In the genomic region with DNA sequence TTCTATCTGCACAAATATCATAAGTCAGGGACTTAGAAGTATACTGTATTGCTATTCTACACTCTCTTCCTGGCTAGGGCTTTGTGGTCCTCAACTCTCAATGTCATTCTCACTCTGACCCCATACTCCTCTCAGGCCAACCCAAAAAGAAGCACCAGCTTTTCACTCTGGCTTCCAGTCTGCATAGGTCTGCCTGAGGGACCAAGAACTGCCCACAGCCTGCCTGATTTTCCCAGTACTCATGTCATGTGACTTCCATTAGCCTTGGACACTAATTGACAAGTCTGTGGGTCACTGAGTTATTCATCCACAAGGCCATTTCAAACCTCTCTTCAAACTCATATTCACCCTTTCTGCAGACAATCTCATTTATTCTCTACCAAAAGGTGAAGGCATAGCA, we compare ENCODE assay signal across 17 cellular contexts. TPM values are rescaled to one million over a fixed set of nuclear protein-coding genes. Genes with fewer than 3 reads are reported as not detected.
DNase-seq lines count a peak whose midpoint lies in the region; ATAC-seq, FAIRE-seq and TF ChIP-seq lines count a peak whose summit lies in the region.
"Had no signal": no experiment of that assay in that cellular context is flagged by ENCODE, and none has a peak within 500 bp of the region (broad histone marks: within the 10 kb centered on the region; RNA-seq: fewer than 3 reads in every experiment).

No MANE protein-coding gene starts in this region.

- peak; percentile 64 for FAIRE-seq in GM12891 (lab: Jason Lieb, UNC)
- FAIRE-seq: astrocyte, endometrium, G401.6 had no signal

- no peak for TF ChIP-seq POLR2A in GM12891 (IDR thresholded peaks at IDR 0.05; ENCODE audit: low read depth, low read length)

- DNase-seq in activated CD4-positive, alpha-beta T cell treated with anti-CD3 and anti-CD28 coated beads, Interleukin-2, amount 10 ng/mL, durations not matched to agents 7 days and 5 days = no peak
- no peak for DNase-seq in activated CD4-positive, alpha-beta T cell treated with anti-CD3 and anti-CD28 coated beads, Interleukin-2, amount 10 ng/mL, durations not matched to agents 24 days and 14 days
- DNase-seq in GM12891 (ENCODE audit: insufficient read length, low spot score) = no peak
- no peak for DNase-seq in activated naive CD8-positive, alpha-beta T cell treated with anti-CD3 and anti-CD28 coated beads, Interleukin-2, amount 10 ng/mL, durations not matched to agents 7 days and 5 days
- DNase-seq in left kidney (ENCODE audit: low read depth, low spot score) = peak; percentile 7
- DNase-seq in foreskin melanocyte = no peak
- DNase-seq: DMS 273 treated with DMSO at 0.1 percent for 48 hours, GOT3, heart right ventricle, mesenchymal stem cell, NCI-H1436, NCI-H524 treated with DMSO at 0.1 percent for 48 hours had no signal

- CTCF ChIA-PET in activated CD4-positive, alpha-beta T cell treated with anti-CD3 and anti-CD28 coated beads, Interleukin-2, amount 10 ng/mL, durations not matched to agents 7 days and 5 days (lab: Charles Lee) = interaction anchor here (0.9 kb wide), 1 partner anchor 16 kb away, joined by 3 read pairs; no protein-coding TSS in a partner anchor

- H3K36me3 Mint-ChIP-seq in activated CD4-positive, alpha-beta T cell treated with anti-CD3 and anti-CD28 coated beads, Interleukin-2, amount 10 ng/mL, durations not matched to agents 7 days and 5 days (ENCODE audit: low read depth) = peaks cover 66% of the 10 kb centered on the region
- H3K36me3 Mint-ChIP-seq in activated CD4-positive, alpha-beta T cell treated with anti-CD3 and anti-CD28 coated beads, Interleukin-2, amount 10 ng/mL, durations not matched to agents 24 days and 14 days (ENCODE audit: low read depth) = peaks cover 77% of the 10 kb centered on the region
- peaks cover 35% of the 10 kb centered on the region for H3K36me3 Mint-ChIP-seq in activated naive CD8-positive, alpha-beta T cell treated with anti-CD3 and anti-CD28 coated beads, Interleukin-2, amount 10 ng/mL, durations not matched to agents 7 days and 5 days

- no peaks in the 10 kb centered on the region for H3K9me3 Mint-ChIP-seq in activated CD4-positive, alpha-beta T cell treated with anti-CD3 and anti-CD28 coated beads, Interleukin-2, amount 10 ng/mL, durations not matched to agents 7 days and 5 days
- H3K9me3 Mint-ChIP-seq in activated CD4-positive, alpha-beta T cell treated with anti-CD3 and anti-CD28 coated beads, Interleukin-2, amount 10 ng/mL, durations not matched to agents 24 days and 14 days = no peaks in the 10 kb centered on the region
- H3K9me3 Mint-ChIP-seq in activated naive CD8-positive, alpha-beta T cell treated with anti-CD3 and anti-CD28 coated beads, Interleukin-2, amount 10 ng/mL, durations not matched to agents 7 days and 5 days = no peaks in the 10 kb centered on the region

- peaks cover 3% of the 10 kb centered on the region for H3K4me1 Mint-ChIP-seq in activated CD4-positive, alpha-beta T cell treated with anti-CD3 and anti-CD28 coated beads, Interleukin-2, amount 10 ng/mL, durations not matched to agents 7 days and 5 days
- H3K4me1 Mint-ChIP-seq in activated CD4-positive, alpha-beta T cell treated with anti-CD3 and anti-CD28 coated beads, Interleukin-2, amount 10 ng/mL, durations not matched to agents 24 days and 14 days = peaks cover 4% of the 10 kb centered on the region
- H3K4me1 Mint-ChIP-seq in activated naive CD8-positive, alpha-beta T cell treated with anti-CD3 and anti-CD28 coated beads, Interleukin-2, amount 10 ng/mL, durations not matched to agents 7 days and 5 days = peaks cover 5% of the 10 kb centered on the region

- POLR2A ChIA-PET in activated CD4-positive, alpha-beta T cell treated with anti-CD3 and anti-CD28 coated beads, Interleukin-2, amount 10 ng/mL, durations not matched to agents 7 days and 5 days (lab: Charles Lee) = no interaction called here
- POLR2A ChIA-PET in activated naive CD8-positive, alpha-beta T cell treated with anti-CD3 and anti-CD28 coated beads, Interleukin-2, amount 10 ng/mL, durations not matched to agents 7 days and 5 days (lab: Charles Lee) = no interaction called here

- intact Hi-C loops in activated CD4-positive, alpha-beta T cell treated with anti-CD3 and anti-CD28 coated beads, Interleukin-2, amount 10 ng/mL, durations not matched to agents 24 days and 14 days (cut with micrococcal nuclease) = no loop called here

- no peak for ATAC-seq in activated naive CD8-positive, alpha-beta T cell treated with anti-CD3 and anti-CD28 coated beads, Interleukin-2, amount 10 ng/mL, durations not matched to agents 7 days and 5 days (ENCODE audit: low read depth)
- ATAC-seq in HG03457 (IDR thresholded peaks at IDR 0.05; ENCODE audit: unreplicated experiment) = no peak
- no peak for ATAC-seq in HG03175 (IDR thresholded peaks at IDR 0.05; ENCODE audit: unreplicated experiment)

- peak overlapping the region; percentile 3 for H3K27ac Mint-ChIP-seq in activated CD4-positive, alpha-beta T cell treated with anti-CD3 and anti-CD28 coated beads, Interleukin-2, amount 10 ng/mL, durations not matched to agents 7 days and 5 days
- no peak overlapping the region for H3K27ac Mint-ChIP-seq in activated CD4-positive, alpha-beta T cell treated with anti-CD3 and anti-CD28 coated beads, Interleukin-2, amount 10 ng/mL, durations not matched to agents 24 days and 14 days
- H3K27ac Mint-ChIP-seq in activated naive CD8-positive, alpha-beta T cell treated with anti-CD3 and anti-CD28 coated beads, Interleukin-2, amount 10 ng/mL, durations not matched to agents 7 days and 5 days = peak overlapping the region; percentile 35

- no peaks in the 10 kb centered on the region for H3K27me3 Mint-ChIP-seq in activated CD4-positive, alpha-beta T cell treated with anti-CD3 and anti-CD28 coated beads, Interleukin-2, amount 10 ng/mL, durations not matched to agents 7 days and 5 days
- no peaks in the 10 kb centered on the region for H3K27me3 Mint-ChIP-seq in activated CD4-positive, alpha-beta T cell treated with anti-CD3 and anti-CD28 coated beads, Interleukin-2, amount 10 ng/mL, durations not matched to agents 24 days and 14 days
- no peaks in the 10 kb centered on the region for H3K27me3 Mint-ChIP-seq in activated naive CD8-positive, alpha-beta T cell treated with anti-CD3 and anti-CD28 coated beads, Interleukin-2, amount 10 ng/mL, durations not matched to agents 7 days and 5 days

- H3K4me3 Mint-ChIP-seq in activated CD4-positive, alpha-beta T cell treated with anti-CD3 and anti-CD28 coated beads, Interleukin-2, amount 10 ng/mL, durations not matched to agents 7 days and 5 days = no peak overlapping the region
- H3K4me3 Mint-ChIP-seq in activated CD4-positive, alpha-beta T cell treated with anti-CD3 and anti-CD28 coated beads, Interleukin-2, amount 10 ng/mL, durations not matched to agents 24 days and 14 days = no peak overlapping the region
- no peak overlapping the region for H3K4me3 Mint-ChIP-seq in activated naive CD8-positive, alpha-beta T cell treated with anti-CD3 and anti-CD28 coated beads, Interleukin-2, amount 10 ng/mL, durations not matched to agents 7 days and 5 days

TF ChIP-seq in GM12891, 5 proteins besides CTCF, POLR2A, EP300 and RAD21:
- no peak for TF ChIP-seq TAF1 (IDR thresholded peaks at IDR 0.05; ENCODE audit: low read depth, low read length)
- no peak for TF ChIP-seq SPI1 (IDR thresholded peaks at IDR 0.05; ENCODE audit: low read depth, low read length)
- no peak for TF ChIP-seq PAX5 (IDR thresholded peaks at IDR 0.05; ENCODE audit: insufficient read depth, low read length, severe bottlenecking)
- no peak for TF ChIP-seq POLR2AphosphoS5 (IDR thresholded peaks at IDR 0.05; ENCODE audit: low read depth, low read length)
- TF ChIP-seq POU2F2 (IDR thresholded peaks at IDR 0.05; ENCODE audit: low read depth, low read length) = no peak

RNA-seq across cellular contexts. Expression of a gene that starts 19.8 kb away (rescaled TPM):
- total RNA-seq in activated CD4-positive, alpha-beta T cell treated with anti-CD3 and anti-CD28 coated beads, Interleukin-2, amount 10 ng/mL, durations not matched to agents 7 days and 5 days = 10 to 100 TPM; 59.5 to 60.7 TPM
- total RNA-seq in activated CD4-positive, alpha-beta T cell treated with anti-CD3 and anti-CD28 coated beads, Interleukin-2, amount 10 ng/mL, durations not matched to agents 24 days and 14 days = 73.1 and 75.9 TPM in 2 replicates
- polyA plus RNA-seq in GM12891 (2012; ENCODE audit: low read depth, missing spikeins) = 95.8 TPM
- total RNA-seq in activated naive CD8-positive, alpha-beta T cell treated with anti-CD3 and anti-CD28 coated beads, Interleukin-2, amount 10 ng/mL, durations not matched to agents 7 days and 5 days = 10 to 100 TPM; 57.0 to 62.2 TPM

RNA-seq across cellular contexts. Expression of a gene that starts 27.6 kb away (rescaled TPM):
- 10 to 100 TPM; 31.4 to 32.1 TPM for total RNA-seq in activated CD4-positive, alpha-beta T cell treated with anti-CD3 and anti-CD28 coated beads, Interleukin-2, amount 10 ng/mL, durations not matched to agents 7 days and 5 days
- total RNA-seq in activated CD4-positive, alpha-beta T cell treated with anti-CD3 and anti-CD28 coated beads, Interleukin-2, amount 10 ng/mL, durations not matched to agents 24 days and 14 days = 67.1 and 68.7 TPM in 2 replicates
- 27.8 TPM for polyA plus RNA-seq in GM12891 (2012; ENCODE audit: low read depth, missing spikeins)
- total RNA-seq in activated naive CD8-positive, alpha-beta T cell treated with anti-CD3 and anti-CD28 coated beads, Interleukin-2, amount 10 ng/mL, durations not matched to agents 7 days and 5 days = 10 to 100 TPM; 26.4 to 27.7 TPM

RNA-seq across cellular contexts. Expression of a gene that starts 30.4 kb away (rescaled TPM):
- total RNA-seq in activated CD4-positive, alpha-beta T cell treated with anti-CD3 and anti-CD28 coated beads, Interleukin-2, amount 10 ng/mL, durations not matched to agents 7 days and 5 days = 100 to 1,000 TPM; 139 to 143 TPM
- 227 and 229 TPM in 2 replicates for total RNA-seq in activated CD4-positive, alpha-beta T cell treated with anti-CD3 and anti-CD28 coated beads, Interleukin-2, amount 10 ng/mL, durations not matched to agents 24 days and 14 days
- polyA plus RNA-seq in GM12891 (2012; ENCODE audit: low read depth, missing spikeins) = 152 TPM
- 100 to 1,000 TPM in 1 of 2 experiments, 10 to 100 TPM in 1; 99.7 to 102 TPM for total RNA-seq in activated naive CD8-positive, alpha-beta T cell treated with anti-CD3 and anti-CD28 coated beads, Interleukin-2, amount 10 ng/mL, durations not matched to agents 7 days and 5 days
